Comparison of ENCODE assay signal across 8 cellular contexts in genomic region chr6:27809939-27810767, GRCh38.
DNase-seq lines count a peak whose midpoint lies in the region; ATAC-seq and TF ChIP-seq lines count a peak whose summit lies in the region.

No MANE protein-coding gene starts in this region.

- H3K27me3 Mint-ChIP-seq in neural progenitor cell (ENCODE audit: insufficient read depth, low read depth), result peaks cover 2% of the 10 kb centered on the region

- peaks cover 4% of the 10 kb centered on the region for H4K20me1 ChIP-seq in DND-41 (ENCODE audit: insufficient read depth, low read length)
- no peaks in the 10 kb centered on the region for H4K20me1 ChIP-seq in GM23248 (ENCODE audit: insufficient read depth)
- H4K20me1 ChIP-seq in neural progenitor cell (ENCODE audit: low read depth), result peaks cover 6% of the 10 kb centered on the region

- peaks cover 30% of the 10 kb centered on the region for H3K4me1 ChIP-seq in DND-41 (ENCODE audit: insufficient read depth, low read length)
- peaks cover 24% of the 10 kb centered on the region; the same call in 1 of the 2 replicates for H3K4me1 ChIP-seq in GM23248 (ENCODE audit: insufficient read depth)
- peaks cover 45% of the 10 kb centered on the region for H3K4me1 ChIP-seq in neural progenitor cell
- H3K4me1 ChIP-seq in transverse colon, result peaks cover 0 to 49% (median 22%) of the 10 kb centered on the region in 4 donors

- peak overlapping the region; percentile 94 for H3K9ac ChIP-seq in DND-41 (ENCODE audit: low read depth, low read length)
- H3K9ac ChIP-seq in GM23248, result peak overlapping the region; percentile 80
- H3K9ac ChIP-seq in neural progenitor cell, result peak overlapping the region; percentile 57

- no peak overlapping the region for H2AFZ ChIP-seq in DND-41 (ENCODE audit: low read depth, low read length)
- H2AFZ ChIP-seq in GM23248, result peak overlapping the region; percentile 74
- no peak overlapping the region for H2AFZ ChIP-seq in neural progenitor cell (replicated peaks)

- H3K9me3 ChIP-seq in DND-41 (ENCODE audit: insufficient read depth, low read length, severe bottlenecking), result no peaks in the 10 kb centered on the region
- no peaks in the 10 kb centered on the region for H3K9me3 ChIP-seq in GM23248 (ENCODE audit: low read depth)
- no peaks in the 10 kb centered on the region for H3K9me3 ChIP-seq in neural progenitor cell (ENCODE audit: low read depth)
- H3K9me3 ChIP-seq in transverse colon, result no peaks in the 10 kb centered on the region

- WGBS in GM23248 (ENCODE audit: low coverage in 1 of 2, low lambda C conversion rate in 2 of 2, missing lambda C conversion rate in 2 of 2), 2 experiments, result 1 to 2% methylated on average over 50 to 51 of the region's 51 CpGs
- 0 to 10% methylated on average over 6 to 47 of the region's 51 CpGs for WGBS in transverse colon (ENCODE audit: low coverage in 1 of 2), 2 donors

- POLR2A ChIA-PET in RWPE1 (lab: Yijun Ruan, JAX; ENCODE audit: low non-redundant PET), result interaction anchor here (0.8 to 5.2 kb wide), 8 partner anchors 8 to 1767 kb away, joined by 3 to 24 read pairs (median 5); a partner anchor contains a TSS

- H3K4me1 Mint-ChIP-seq in neural progenitor cell, result peaks cover 46% of the 10 kb centered on the region

- H3K4me2 ChIP-seq in DND-41 (ENCODE audit: insufficient read depth, low read length), result peak overlapping the region; percentile 69
- peak overlapping the region; percentile 84 for H3K4me2 ChIP-seq in GM23248 (ENCODE audit: unreplicated experiment)
- peak overlapping the region; percentile 84 for H3K4me2 ChIP-seq in neural progenitor cell

- no peak for TF ChIP-seq EP300 in transverse colon (IDR thresholded peaks at IDR 0.05; ENCODE audit: low read depth)

- H3K27ac ChIP-seq in DND-41 (ENCODE audit: low read length), result peak overlapping the region; percentile 100
- peak overlapping the region; percentile 86 for H3K27ac ChIP-seq in GM23248
- peak overlapping the region; percentile 94 for H3K27ac ChIP-seq in RWPE1
- peak overlapping the region; percentile 47 for H3K27ac ChIP-seq in neural progenitor cell
- H3K27ac ChIP-seq in transverse colon, result peak overlapping the region; percentile 90 to 94 (median 92)

- peaks cover 7% of the 10 kb centered on the region; the same call in 1 of the 2 replicates for H3K36me3 ChIP-seq in DND-41 (ENCODE audit: insufficient read depth, low read length)
- no peaks in the 10 kb centered on the region for H3K36me3 ChIP-seq in GM23248 (ENCODE audit: low read depth)
- no peaks in the 10 kb centered on the region for H3K36me3 ChIP-seq in neural progenitor cell
- no peaks in the 10 kb centered on the region for H3K36me3 ChIP-seq in transverse colon

- intact Hi-C loops in transverse colon (cut with DNase I; ENCODE audit: low total_unique reads), result no loop called here

- peak; percentile 34 for TF ChIP-seq CTCF in DND-41 (IDR thresholded peaks at IDR 0.05; ENCODE audit: borderline replicate concordance, extremely low read depth, low read length, poor library complexity, severe bottlenecking)
- TF ChIP-seq CTCF in LNCAP (IDR thresholded peaks at IDR 0.05), result peak; percentile 16; the same call in 1 of the 2 replicates
- TF ChIP-seq CTCF in RWPE1 (conservative IDR thresholded peaks at IDR 0.05; ENCODE audit: low read depth), result no peak
- TF ChIP-seq CTCF in neural progenitor cell (IDR thresholded peaks at IDR 0.05), result no peak
- no peak for TF ChIP-seq CTCF in transverse colon (IDR thresholded peaks at IDR 0.05)

- H3K27ac Mint-ChIP-seq in neural progenitor cell, result peak overlapping the region; percentile 86

- H3K36me3 Mint-ChIP-seq in neural progenitor cell, result no peaks in the 10 kb centered on the region

- peak overlapping the region; percentile 96 for H3K4me3 Mint-ChIP-seq in neural progenitor cell

- H3K79me2 ChIP-seq in DND-41 (ENCODE audit: insufficient read depth, low read length) (peaks cover 40% of the 10 kb centered on the region), GM23248 (ENCODE audit: insufficient read depth) (no peaks in the 10 kb centered on the region), neural progenitor cell (ENCODE audit: low read depth) (peaks cover 32% of the 10 kb centered on the region)

- TF ChIP-seq POLR2A in transverse colon (IDR thresholded peaks at IDR 0.05), result peak; percentile 100

- ATAC-seq in DND-41 (ENCODE audit: insufficient read depth, low read depth), result peak; percentile 53

- in situ Hi-C loops in GM23248 (cut with MboI), result no loop called here
- in situ Hi-C loops in transverse colon (cut with MboI; ENCODE audit: low pct_ligation_motif_present in 1 of 4, low pct_unique_long_range_greater_than_20kb in 1 of 4, low sequenced_read_pairs in 3 of 4), result loop anchor here in 3 of 4 donors (10.0 to 25.0 kb wide), 2 partner anchors 85 to 1773 kb away; a partner anchor contains a TSS

- H3K4me3 ChIP-seq in DND-41 (ENCODE audit: low read depth in 1 of 2, low read length in 2 of 2) (peak overlapping the region; percentile 65 to 89), GM23248 (peak overlapping the region; percentile 77), neural progenitor cell (peak overlapping the region; percentile 68), transverse colon (peak overlapping the region; percentile 48 to 67 (median 53))

- H3K9me2 ChIP-seq in GM23248 (ENCODE audit: insufficient read depth), result no peaks in the 10 kb centered on the region

- H3K9me3 Mint-ChIP-seq in neural progenitor cell, result no peaks in the 10 kb centered on the region

- DNase-seq in DND-41 (peak; percentile 90), GM23248 (peak; percentile 95), RWPE1 (ENCODE audit: low spot score) (peak; percentile 92), foreskin melanocyte (peak; percentile 96), neural progenitor cell (ENCODE audit: low spot score) (peak; percentile 90), transverse colon (peak; percentile 89)
- DNase-seq in activated naive CD4-positive, alpha-beta T cell (lab: John Stamatoyannopoulos, UW), result peak; percentile 33 to 69 (median 50)

- CTCF ChIA-PET in RWPE1 (lab: Yijun Ruan, JAX), result interaction anchor here (0.6 kb wide), 1 partner anchor 21 kb away, joined by 5 read pairs; no protein-coding TSS in a partner anchor

- H3F3A ChIP-seq in GM23248 (ENCODE audit: insufficient read depth) (peaks cover 57% of the 10 kb centered on the region), neural progenitor cell (ENCODE audit: low read depth) (peaks cover 83% of the 10 kb centered on the region)

- H3K27me3 ChIP-seq in DND-41 (ENCODE audit: insufficient read depth, low read length, poor library complexity), result no peaks in the 10 kb centered on the region
- no peaks in the 10 kb centered on the region for H3K27me3 ChIP-seq in GM23248 (replicated peaks; ENCODE audit: insufficient read depth)
- no peaks in the 10 kb centered on the region for H3K27me3 ChIP-seq in neural progenitor cell
- peaks cover 5% of the 10 kb centered on the region for H3K27me3 ChIP-seq in transverse colon

Comparison
In these comparisons a context has a peak if more than half of its experiments do, and no peak if none do; other contexts are left out.
1. Peak in every context shown above with its lines: DNase-seq, ATAC-seq, H3K4me3 ChIP-seq and H3K27ac ChIP-seq.
2. H3K27ac ChIP-seq: peak in every context shown above with its lines; median percentile 100 in DND-41; 94 in RWPE1; 92 in transverse colon; 86 in GM23248; 47 in neural progenitor cell.
3. CTCF ChIP-seq: peak in DND-41 (single experiment) and LNCAP (single experiment); none in RWPE1 (single experiment), neural progenitor cell (single experiment) and transverse colon (0 of 5).